1 cellular context compared by ENCODE assay signal in genomic region chr15:85624241-85624855, GRCh38.
TF ChIP-seq lines count a peak whose summit lies in the region.

No MANE protein-coding gene starts in this region.

TF ChIP-seq in HepG2, 621 proteins besides CTCF, POLR2A, EP300 and RAD21 (continued from another document):
- TF ChIP-seq ZKSCAN8 (CRISPR knock-in tag; IDR thresholded peaks at IDR 0.05; ENCODE audit: borderline replicate concordance), result no peak
- no peak for TF ChIP-seq SATB2 (CRISPR knock-in tag; IDR thresholded peaks at IDR 0.05)
- TF ChIP-seq ZNF552 (CRISPR knock-in tag; IDR thresholded peaks at IDR 0.05; ENCODE audit: borderline replicate concordance), result no peak
- TF ChIP-seq BCL6 (CRISPR knock-in tag; IDR thresholded peaks at IDR 0.05), result no peak
- TF ChIP-seq KLF12 (CRISPR knock-in tag; IDR thresholded peaks at IDR 0.05; ENCODE audit: borderline replicate concordance), result no peak
- TF ChIP-seq ZMYM2 (CRISPR knock-in tag; IDR thresholded peaks at IDR 0.05), result no peak
